Comparison of ENCODE assay signal across 12 cellular contexts in genomic region chr15:101070024-101070423, GRCh38.
A peak's percentile ranks its signal among the peaks of the same experiment; 100 is the strongest.
DNase-seq lines count a peak whose midpoint lies in the region; ATAC-seq and TF ChIP-seq lines count a peak whose summit lies in the region.
"Had no signal": no experiment of that assay in that cellular context is flagged by ENCODE, and none has a peak within 500 bp of the region (broad histone marks: within the 10 kb centered on the region; RNA-seq: fewer than 3 reads in every experiment).

No MANE protein-coding gene starts in this region.

- H3K9ac ChIP-seq in mesenchymal stem cell (ENCODE audit: low read length) = peak overlapping the region; percentile 85

- peaks cover 4% of the 10 kb centered on the region for H3K27me3 Mint-ChIP-seq in activated CD4-positive, alpha-beta T cell treated with anti-CD3 and anti-CD28 coated beads for 36 hours

- peak overlapping the region; percentile 80 for H3K27ac Mint-ChIP-seq in activated CD4-positive, alpha-beta T cell treated with anti-CD3 and anti-CD28 coated beads for 36 hours
- H3K27ac Mint-ChIP-seq: T-cell had no signal

- peak overlapping the region; percentile 96 for H2BK15ac ChIP-seq in mesenchymal stem cell (ENCODE audit: low read depth, poor library complexity, severe bottlenecking)

- 76% methylated on average over 6 of the region's 6 CpGs for WGBS in mesenchymal stem cell
- WGBS in transverse colon (ENCODE audit: low coverage in 1 of 2), 2 donors = 85% methylated on average over 6 of the region's 6 CpGs; no CpG with 5 or more reads in 1 of the 2 donors

- TF ChIP-seq CTCF in brain microvascular endothelial cell (IDR thresholded peaks at IDR 0.05; ENCODE audit: low read depth, low read length, missing control alignments) = no peak
- TF ChIP-seq CTCF in transverse colon (IDR thresholded peaks at IDR 0.05) = no peak

- H4K8ac ChIP-seq in mesenchymal stem cell (ENCODE audit: low read length) = peak overlapping the region; percentile 98

- no peaks in the 10 kb centered on the region for H3K36me3 Mint-ChIP-seq in activated CD4-positive, alpha-beta T cell treated with anti-CD3 and anti-CD28 coated beads for 36 hours (ENCODE audit: low read depth)
- H3K36me3 Mint-ChIP-seq: T-cell had no signal

- POLR2A ChIA-PET in activated CD4-positive, alpha-beta T cell treated with anti-CD3 and anti-CD28 coated beads for 36 hours (lab: Charles Lee) = interaction anchor here (0.7 kb wide), 1 partner anchor 51 kb away, joined by 4 read pairs; no protein-coding TSS in a partner anchor

- ATAC-seq in activated CD4-positive, alpha-beta T cell treated with anti-CD3 and anti-CD28 coated beads for 36 hours = no peak
- no peak for ATAC-seq in GM21737 (IDR thresholded peaks at IDR 0.05; ENCODE audit: unreplicated experiment)
- ATAC-seq: T-cell had no signal

- H4K91ac ChIP-seq in mesenchymal stem cell (ENCODE audit: low read length) = peak overlapping the region; percentile 97

- H3K4me1 Mint-ChIP-seq in activated CD4-positive, alpha-beta T cell treated with anti-CD3 and anti-CD28 coated beads for 36 hours = peaks cover 9% of the 10 kb centered on the region

- H3K9me3 ChIP-seq in mesenchymal stem cell (ENCODE audit: control insufficient read depth, low read length) = no peaks in the 10 kb centered on the region
- H3K9me3 ChIP-seq in transverse colon = no peaks in the 10 kb centered on the region
- H3K9me3 ChIP-seq: A549 had no signal

- H3K18ac ChIP-seq in mesenchymal stem cell (ENCODE audit: low read depth in 1 of 2, low read length in 2 of 2) = peak overlapping the region; percentile 81 to 99

- no peaks in the 10 kb centered on the region for H3K79me1 ChIP-seq in mesenchymal stem cell (replicated peaks; ENCODE audit: low read length, poor library complexity, severe bottlenecking)

- H3K9me3 Mint-ChIP-seq in activated CD4-positive, alpha-beta T cell treated with anti-CD3 and anti-CD28 coated beads for 36 hours (ENCODE audit: low read depth) = no peaks in the 10 kb centered on the region
- H3K9me3 Mint-ChIP-seq: T-cell had no signal

- no peak overlapping the region for H3K14ac ChIP-seq in mesenchymal stem cell (ENCODE audit: low read length in 2 of 2)

- CTCF ChIA-PET in activated CD4-positive, alpha-beta T cell treated with anti-CD3 and anti-CD28 coated beads for 36 hours (lab: Charles Lee) = interaction anchor here (0.6 to 1.7 kb wide), 5 partner anchors 36 to 250 kb away, joined by 3 to 8 read pairs (median 3); no protein-coding TSS in a partner anchor

- H3K4me1 ChIP-seq in mesenchymal stem cell (ENCODE audit: control insufficient read depth, insufficient read depth, low read depth, low read length) (peaks cover 20% of the 10 kb centered on the region), transverse colon (peaks cover 0 to 17% (median 3%) of the 10 kb centered on the region in 4 donors)
- H3K4me1 ChIP-seq: A549 had no signal

- in situ Hi-C loops in brain microvascular endothelial cell (cut with HindIII; ENCODE audit: low pct_ligation_motif_present, low sequenced_read_pairs) (no loop called here), transverse colon (cut with MboI; ENCODE audit: low pct_ligation_motif_present in 1 of 4, low pct_unique_long_range_greater_than_20kb in 1 of 4, low sequenced_read_pairs in 3 of 4) (no loop called here)

- H2AFZ ChIP-seq in mesenchymal stem cell (ENCODE audit: low read depth, low read length) = peak overlapping the region; percentile 8

- H3K27me3 ChIP-seq in brain microvascular endothelial cell (replicated peaks) = no peaks in the 10 kb centered on the region
- H3K27me3 ChIP-seq in mesenchymal stem cell (ENCODE audit: control insufficient read depth in 1 of 2, insufficient read depth in 1 of 2, low read length in 2 of 2) = no peaks in the 10 kb centered on the region
- no peaks in the 10 kb centered on the region for H3K27me3 ChIP-seq in transverse colon

- no peak for DNase-seq in activated CD4-positive, alpha-beta T cell treated with anti-CD3 and anti-CD28 coated beads for 36 hours
- no peak for DNase-seq in activated CD4-positive, alpha-beta T cell treated with anti-CD3 and anti-CD28 coated beads for 48 hours
- DNase-seq in brain microvascular endothelial cell = no peak
- peak; percentile 40 for DNase-seq in mesenchymal stem cell
- DNase-seq in transverse colon = no peak
- DNase-seq in COLO668 (lab: John Stamatoyannopoulos, UW; ENCODE audit: unreplicated experiment) = no peak
- DNase-seq in cortex of kidney (lab: John Stamatoyannopoulos, UW) = no peak
- DNase-seq: activated effector memory CD4-positive, alpha-beta T cell treated with anti-CD3 and anti-CD28 coated beads, Interleukin-2, amount 50 U/mL, for 16 hours; NCI-H446 treated with DMSO at 0.1 percent for 48 hours; T-cell had no signal

- no peak for TF ChIP-seq POLR2A in transverse colon (IDR thresholded peaks at IDR 0.05)

- peak overlapping the region; percentile 63 for H2AK5ac ChIP-seq in mesenchymal stem cell (ENCODE audit: low read length, severe bottlenecking)

- intact Hi-C loops in activated CD4-positive, alpha-beta T cell treated with anti-CD3 and anti-CD28 coated beads for 36 hours (cut with DNase I, micrococcal nuclease) = no loop called here
- intact Hi-C loops in transverse colon (cut with DNase I; ENCODE audit: low total_unique reads) = no loop called here

- H2BK5ac ChIP-seq in mesenchymal stem cell (ENCODE audit: low read depth, low read length, poor library complexity, severe bottlenecking) = no peak overlapping the region

- no peak overlapping the region for H3K4me3 Mint-ChIP-seq in activated CD4-positive, alpha-beta T cell treated with anti-CD3 and anti-CD28 coated beads for 36 hours
- H3K4me3 Mint-ChIP-seq: T-cell had no signal

- H3K36me3 ChIP-seq in brain microvascular endothelial cell (replicated peaks) (no peaks in the 10 kb centered on the region), mesenchymal stem cell (ENCODE audit: control insufficient read depth in 1 of 2, insufficient read depth in 2 of 2, low read depth in 1 of 2, low read length in 2 of 2) (peaks cover 0 to 27% of the 10 kb centered on the region in 2 experiments), transverse colon (peaks cover 0 to 3% (median 0%) of the 10 kb centered on the region in 4 donors)

- H3K4me3 ChIP-seq in brain microvascular endothelial cell (ENCODE audit: low read depth, low read length) (no peak overlapping the region), mesenchymal stem cell (ENCODE audit: insufficient read depth in 1 of 2, low read depth in 1 of 2, low read length in 2 of 2) (no peak overlapping the region), transverse colon (no peak overlapping the region)
- H3K4me3 ChIP-seq: A549 had no signal

- no peak overlapping the region for H3K23ac ChIP-seq in mesenchymal stem cell (ENCODE audit: low read length in 2 of 2)

- peak overlapping the region; percentile 98 for H2BK120ac ChIP-seq in mesenchymal stem cell (ENCODE audit: low read depth, low read length)

- H3K4ac ChIP-seq in mesenchymal stem cell (ENCODE audit: low read depth in 1 of 2, low read length in 2 of 2) = peak overlapping the region; percentile 83 to 92

- H3K4me2 ChIP-seq in mesenchymal stem cell (ENCODE audit: low read length, poor library complexity, severe bottlenecking) = no peak overlapping the region
- H3K4me2 ChIP-seq: A549 had no signal

- peak overlapping the region; percentile 91 to 99 for H2BK12ac ChIP-seq in mesenchymal stem cell (ENCODE audit: low read length in 2 of 2)

- H3K27ac ChIP-seq in brain microvascular endothelial cell (peak overlapping the region; percentile 85), mesenchymal stem cell (ENCODE audit: low read length, poor library complexity, severe bottlenecking) (no peak overlapping the region), transverse colon (peak overlapping the region; percentile 60 to 72 (median 67))

- no peak for TF ChIP-seq EP300 in transverse colon (IDR thresholded peaks at IDR 0.05; ENCODE audit: low read depth)
